In the genomic region with DNA sequence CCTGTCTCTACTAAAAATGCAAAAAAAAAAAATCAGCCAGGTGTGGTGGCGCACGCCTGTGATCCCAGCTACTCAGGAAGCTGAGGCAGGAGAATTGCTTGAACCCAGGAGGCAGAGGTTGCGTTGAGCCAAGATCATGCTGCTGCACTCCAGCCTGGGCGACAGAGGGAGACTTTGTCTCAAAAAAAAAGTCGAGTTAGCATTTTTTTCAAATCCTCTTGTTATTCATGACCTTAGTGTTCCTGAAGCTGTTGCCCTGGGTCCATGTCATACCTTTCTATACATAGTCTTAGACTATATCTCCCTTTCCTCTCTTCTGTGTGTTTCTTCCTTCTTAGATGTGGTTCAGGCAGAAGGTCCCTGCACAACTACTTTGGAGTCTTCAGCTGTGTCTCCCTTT, we compare ENCODE assay signal across 1 cellular context.
TF ChIP-seq lines count a peak whose summit lies in the region.

No MANE protein-coding gene starts in this region.

TF ChIP-seq in GM12878, 131 proteins besides CTCF, POLR2A, EP300 and RAD21 (continued from another document):
- TF ChIP-seq, protein P1, sequence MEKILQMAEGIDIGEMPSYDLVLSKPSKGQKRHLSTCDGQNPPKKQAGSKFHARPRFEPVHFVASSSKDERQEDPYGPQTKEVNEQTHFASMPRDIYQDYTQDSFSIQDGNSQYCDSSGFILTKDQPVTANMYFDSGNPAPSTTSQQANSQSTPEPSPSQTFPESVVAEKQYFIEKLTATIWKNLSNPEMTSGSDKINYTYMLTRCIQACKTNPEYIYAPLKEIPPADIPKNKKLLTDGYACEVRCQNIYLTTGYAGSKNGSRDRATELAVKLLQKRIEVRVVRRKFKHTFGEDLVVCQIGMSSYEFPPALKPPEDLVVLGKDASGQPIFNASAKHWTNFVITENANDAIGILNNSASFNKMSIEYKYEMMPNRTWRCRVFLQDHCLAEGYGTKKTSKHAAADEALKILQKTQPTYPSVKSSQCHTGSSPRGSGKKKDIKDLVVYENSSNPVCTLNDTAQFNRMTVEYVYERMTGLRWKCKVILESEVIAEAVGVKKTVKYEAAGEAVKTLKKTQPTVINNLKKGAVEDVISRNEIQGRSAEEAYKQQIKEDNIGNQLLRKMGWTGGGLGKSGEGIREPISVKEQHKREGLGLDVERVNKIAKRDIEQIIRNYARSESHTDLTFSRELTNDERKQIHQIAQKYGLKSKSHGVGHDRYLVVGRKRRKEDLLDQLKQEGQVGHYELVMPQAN (conservative IDR thresholded peaks at IDR 0.05): no peak
- TF ChIP-seq, protein P2, sequence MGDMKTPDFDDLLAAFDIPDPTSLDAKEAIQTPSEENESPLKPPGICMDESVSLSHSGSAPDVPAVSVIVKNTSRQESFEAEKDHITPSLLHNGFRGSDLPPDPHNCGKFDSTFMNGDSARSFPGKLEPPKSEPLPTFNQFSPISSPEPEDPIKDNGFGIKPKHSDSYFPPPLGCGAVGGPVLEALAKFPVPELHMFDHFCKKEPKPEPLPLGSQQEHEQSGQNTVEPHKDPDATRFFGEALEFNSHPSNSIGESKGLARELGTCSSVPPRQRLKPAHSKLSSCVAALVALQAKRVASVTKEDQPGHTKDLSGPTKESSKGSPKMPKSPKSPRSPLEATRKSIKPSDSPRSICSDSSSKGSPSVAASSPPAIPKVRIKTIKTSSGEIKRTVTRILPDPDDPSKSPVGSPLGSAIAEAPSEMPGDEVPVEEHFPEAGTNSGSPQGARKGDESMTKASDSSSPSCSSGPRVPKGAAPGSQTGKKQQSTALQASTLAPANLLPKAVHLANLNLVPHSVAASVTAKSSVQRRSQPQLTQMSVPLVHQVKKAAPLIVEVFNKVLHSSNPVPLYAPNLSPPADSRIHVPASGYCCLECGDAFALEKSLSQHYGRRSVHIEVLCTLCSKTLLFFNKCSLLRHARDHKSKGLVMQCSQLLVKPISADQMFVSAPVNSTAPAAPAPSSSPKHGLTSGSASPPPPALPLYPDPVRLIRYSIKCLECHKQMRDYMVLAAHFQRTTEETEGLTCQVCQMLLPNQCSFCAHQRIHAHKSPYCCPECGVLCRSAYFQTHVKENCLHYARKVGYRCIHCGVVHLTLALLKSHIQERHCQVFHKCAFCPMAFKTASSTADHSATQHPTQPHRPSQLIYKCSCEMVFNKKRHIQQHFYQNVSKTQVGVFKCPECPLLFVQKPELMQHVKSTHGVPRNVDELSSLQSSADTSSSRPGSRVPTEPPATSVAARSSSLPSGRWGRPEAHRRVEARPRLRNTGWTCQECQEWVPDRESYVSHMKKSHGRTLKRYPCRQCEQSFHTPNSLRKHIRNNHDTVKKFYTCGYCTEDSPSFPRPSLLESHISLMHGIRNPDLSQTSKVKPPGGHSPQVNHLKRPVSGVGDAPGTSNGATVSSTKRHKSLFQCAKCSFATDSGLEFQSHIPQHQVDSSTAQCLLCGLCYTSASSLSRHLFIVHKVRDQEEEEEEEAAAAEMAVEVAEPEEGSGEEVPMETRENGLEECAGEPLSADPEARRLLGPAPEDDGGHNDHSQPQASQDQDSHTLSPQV (IDR thresholded peaks at IDR 0.05): no peak
- TF ChIP-seq TAF1 (IDR thresholded peaks at IDR 0.05; ENCODE audit: borderline replicate concordance, low read depth, low read length) (no peak), RAD51 (IDR thresholded peaks at IDR 0.05) (no peak), ESRRA (IDR thresholded peaks at IDR 0.05; ENCODE audit: low read length) (no peak)
